ENCODE assay signal across 12 cellular contexts in the genomic region with DNA sequence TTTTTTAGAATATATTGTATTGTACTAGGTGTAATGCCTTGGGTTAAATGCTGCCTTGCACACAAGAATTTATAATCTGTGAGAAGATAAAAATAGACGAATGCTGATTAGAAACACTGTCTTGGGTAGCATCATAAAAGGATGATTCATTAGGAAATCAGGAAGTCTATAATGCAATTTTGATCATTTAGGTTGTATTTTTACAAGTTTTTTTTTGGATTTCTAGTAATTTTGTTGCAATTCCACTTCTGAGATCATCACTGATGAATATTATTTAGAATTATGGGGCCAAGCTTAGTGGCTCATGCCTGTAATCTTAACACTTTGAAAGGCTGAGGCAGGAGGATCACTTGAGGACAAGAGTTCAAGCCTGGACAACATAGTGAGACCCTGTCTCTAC. TPM values are rescaled to one million over a fixed set of nuclear protein-coding genes. Genes with fewer than 3 reads are reported as not detected.
DNase-seq lines count a peak whose midpoint lies in the region; ATAC-seq and TF ChIP-seq lines count a peak whose summit lies in the region.
"Had no signal": no experiment of that assay in that cellular context is flagged by ENCODE, and none has a peak within 500 bp of the region (broad histone marks: within the 10 kb centered on the region; RNA-seq: fewer than 3 reads in every experiment).

No MANE protein-coding gene starts in this region.

- H3K27me3 ChIP-seq in ascending aorta (no peaks in the 10 kb centered on the region), muscle layer of colon (ENCODE audit: control insufficient read depth in 1 of 2, insufficient read depth in 2 of 2, low read length in 2 of 2) (no peaks in the 10 kb centered on the region), subcutaneous abdominal adipose tissue (ENCODE audit: control insufficient read depth in 5 of 5, insufficient read depth in 4 of 5, low read length in 5 of 5) (no peaks in the 10 kb centered on the region)
- H3K27me3 ChIP-seq: ovary, SJSA1 had no signal

- H3K4me1 ChIP-seq in HEK293 (ENCODE audit: control insufficient read depth, insufficient read depth, low read length): peaks cover 31% of the 10 kb centered on the region
- H3K4me1 ChIP-seq in ascending aorta: peaks cover 23 to 48% of the 10 kb centered on the region in 2 donors
- H3K4me1 ChIP-seq in muscle layer of colon (ENCODE audit: insufficient read depth, low read length): peaks cover 55% of the 10 kb centered on the region
- peaks cover 28 to 66% (median 57%) of the 10 kb centered on the region in 5 donors for H3K4me1 ChIP-seq in subcutaneous abdominal adipose tissue (ENCODE audit: control insufficient read depth in 5 of 5, insufficient read depth in 5 of 5, low read length in 5 of 5)

- H3K9me3 ChIP-seq in HEK293 (ENCODE audit: control insufficient read depth, insufficient read depth, low read depth, low read length): no peaks in the 10 kb centered on the region
- no peaks in the 10 kb centered on the region for H3K9me3 ChIP-seq in ascending aorta
- H3K9me3 ChIP-seq in muscle layer of colon (ENCODE audit: low read length): no peaks in the 10 kb centered on the region
- H3K9me3 ChIP-seq in subcutaneous abdominal adipose tissue (ENCODE audit: control insufficient read depth in 5 of 5, low read length in 5 of 5): no peaks in the 10 kb centered on the region
- H3K9me3 ChIP-seq: ovary, SJSA1 had no signal

- no peak for TF ChIP-seq CTCF in HEK293 (tag by site-specific recombination; IDR thresholded peaks at IDR 0.05)
- TF ChIP-seq CTCF in ascending aorta (IDR thresholded peaks at IDR 0.05): no peak

- H3K27ac ChIP-seq in HEK293 (ENCODE audit: extremely low read depth, low read depth, low read length) (no peak overlapping the region), ascending aorta (peak overlapping the region; percentile 92 to 95), muscle layer of colon (ENCODE audit: low read depth, low read length) (peak overlapping the region; percentile 99), subcutaneous abdominal adipose tissue (ENCODE audit: low read depth, low read length) (peak overlapping the region; percentile 100)
- H3K27ac ChIP-seq: SJSA1 had no signal

- ATAC-seq in HG03354 (IDR thresholded peaks at IDR 0.05; ENCODE audit: poor library complexity, severe bottlenecking, unreplicated experiment): no peak
- ATAC-seq in GM21576 (IDR thresholded peaks at IDR 0.05; ENCODE audit: unreplicated experiment): no peak
- ATAC-seq: left lobe of liver had no signal

- POLR2A ChIA-PET in HEK293 (lab: Yijun Ruan, JAX): no interaction called here

- H3K9ac ChIP-seq in muscle layer of colon (ENCODE audit: low read length) (no peak overlapping the region), subcutaneous abdominal adipose tissue (ENCODE audit: low read length in 5 of 5) (no peak overlapping the region)

- no peak for DNase-seq in ascending aorta (ENCODE audit: low spot score in 2 of 2)
- no peak for DNase-seq in NCI-H1105 treated with DMSO at 0.1 percent for 48 hours (lab: John Stamatoyannopoulos, UW)
- DNase-seq: activated naive CD8-positive, alpha-beta T cell treated with anti-CD3 and anti-CD28 coated beads, Interleukin-2, amount 10 ng/mL, durations not matched to agents 7 days and 5 days; Calu3 had no signal

- CTCF ChIA-PET in HEK293 (lab: Yijun Ruan, JAX): interaction anchor here (0.9 to 1.1 kb wide), 2 partner anchors 20 to 22 kb away, joined by 4 to 7 read pairs; no protein-coding TSS in a partner anchor

- intact Hi-C loops in ascending aorta (cut with DNase I): no loop called here

- H3K4me3 ChIP-seq in HEK293 (ENCODE audit: low read depth, low read length): no peak overlapping the region
- H3K4me3 ChIP-seq in ascending aorta: no peak overlapping the region
- H3K4me3 ChIP-seq in muscle layer of colon (ENCODE audit: low read depth in 1 of 2, low read length in 2 of 2): no peak overlapping the region
- no peak overlapping the region for H3K4me3 ChIP-seq in subcutaneous abdominal adipose tissue (ENCODE audit: low read depth in 1 of 5, low read length in 5 of 5)
- H3K4me3 ChIP-seq: ovary, SJSA1 had no signal

- H3K36me3 ChIP-seq in HEK293 (ENCODE audit: control insufficient read depth in 2 of 2, insufficient read depth in 1 of 2, low read length in 2 of 2): no peaks in the 10 kb centered on the region
- H3K36me3 ChIP-seq in ascending aorta: no peaks in the 10 kb centered on the region
- no peaks in the 10 kb centered on the region for H3K36me3 ChIP-seq in muscle layer of colon (ENCODE audit: insufficient read depth, low read length)
- H3K36me3 ChIP-seq in subcutaneous abdominal adipose tissue (ENCODE audit: control insufficient read depth in 5 of 5, insufficient read depth in 5 of 5, low read length in 5 of 5): peaks cover 0 to 3% (median 0%) of the 10 kb centered on the region in 5 donors
- H3K36me3 ChIP-seq: ovary, SJSA1 had no signal

TF ChIP-seq in HEK293, 187 proteins besides CTCF, POLR2A, EP300 and RAD21:
- no peak for TF ChIP-seq ZNF221 (tag by site-specific recombination; IDR thresholded peaks at IDR 0.05; ENCODE audit: borderline replicate concordance)
- TF ChIP-seq GLI4 (tag by site-specific recombination; IDR thresholded peaks at IDR 0.05): no peak
- no peak for TF ChIP-seq ZNF433 (tag by site-specific recombination; IDR thresholded peaks at IDR 0.05; ENCODE audit: low read depth)
- 0 out of 2 replicates have a peak, but pooled peaks have one; percentile 70 for TF ChIP-seq ZNF121 (tag by site-specific recombination; IDR thresholded peaks at IDR 0.05)
- TF ChIP-seq SP2 (tag by site-specific recombination; IDR thresholded peaks at IDR 0.05): no peak
- no peak for TF ChIP-seq ZBTB1 (tag by site-specific recombination; IDR thresholded peaks at IDR 0.05)
- TF ChIP-seq ZNF24 (tag by site-specific recombination; IDR thresholded peaks at IDR 0.05): no peak

RNA-seq across cellular contexts. Expression of a gene that starts 29.6 kb away (rescaled TPM):
- total RNA-seq in ascending aorta: 107 TPM

RNA-seq across cellular contexts. Expression of a gene that starts 58.9 kb away (rescaled TPM):
- 2.1 TPM for total RNA-seq in ascending aorta

RNA-seq across cellular contexts. Expression of a gene that starts 59.1 kb away (rescaled TPM):
- total RNA-seq in ascending aorta: 2.0 TPM
